5 cellular contexts compared by ENCODE assay signal in the genomic region with DNA sequence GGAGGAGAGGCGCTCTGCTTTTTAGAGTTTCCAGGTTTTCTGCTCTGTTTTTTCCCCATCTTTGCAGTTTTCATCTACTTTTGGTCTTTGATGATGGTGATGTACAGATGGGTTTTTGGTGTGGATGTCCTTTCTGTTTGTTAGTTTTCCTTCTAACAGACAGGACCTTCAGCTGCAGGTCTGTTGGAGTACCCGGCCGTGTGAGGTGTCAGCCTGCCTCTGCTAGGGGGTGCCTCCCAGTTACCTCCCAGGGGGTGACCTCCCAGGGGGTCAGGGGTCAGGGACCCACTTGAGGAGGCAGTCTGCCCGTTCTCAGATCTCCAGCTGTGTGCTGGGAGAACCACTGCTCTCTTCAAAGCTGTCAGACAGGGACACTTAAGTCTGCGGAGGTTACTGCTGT. TPM values are rescaled to one million over a fixed set of nuclear protein-coding genes. Genes with fewer than 3 reads are reported as not detected.
"Had no signal": no experiment of that assay in that cellular context is flagged by ENCODE, and none has a peak within 500 bp of the region (broad histone marks: within the 10 kb centered on the region; RNA-seq: fewer than 3 reads in every experiment).

No MANE protein-coding gene starts in this region.

RNA-seq across cellular contexts. Expression of a gene that starts 22.5 kb away (rescaled TPM):
- total RNA-seq: PC-3, Right ventricle myocardium inferior, Right ventricle myocardium superior, RPMI7951, SJSA1 had no signal
